Comparison of ENCODE assay signal across 7 cellular contexts in the genomic region with DNA sequence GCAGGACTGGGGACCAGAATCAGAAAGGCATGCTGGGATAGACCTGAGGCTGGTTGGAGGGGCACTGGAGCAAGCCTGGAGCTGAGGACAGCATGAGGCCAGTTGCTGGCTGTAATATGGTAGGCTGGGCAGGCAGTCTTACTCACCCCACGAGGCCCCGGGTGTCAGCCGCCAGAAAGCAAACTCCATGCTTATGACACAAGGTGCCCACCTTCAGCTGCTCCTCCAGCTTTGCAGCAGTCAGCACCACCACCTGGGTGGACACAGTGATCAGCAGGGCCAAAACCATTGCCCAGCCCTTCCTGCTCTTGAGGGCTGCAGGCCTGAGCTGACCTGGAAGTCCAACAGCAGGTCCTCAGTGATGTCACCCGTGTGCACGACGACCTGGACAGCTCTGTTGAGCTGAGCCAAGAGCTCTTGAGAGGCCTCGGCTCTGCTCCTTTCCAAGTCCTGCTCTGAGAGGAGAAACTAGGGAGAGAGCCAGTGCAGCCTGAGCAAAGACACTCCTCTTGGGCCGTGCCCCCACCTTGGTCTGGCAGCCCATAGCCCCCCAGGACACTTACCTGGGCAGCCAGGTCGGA. TPM values are rescaled to one million over a fixed set of nuclear protein-coding genes. Genes with fewer than 3 reads are reported as not detected.
DNase-seq lines count a peak whose midpoint lies in the region; ATAC-seq and TF ChIP-seq lines count a peak whose summit lies in the region.
"Had no signal": no experiment of that assay in that cellular context is flagged by ENCODE, and none has a peak within 500 bp of the region (broad histone marks: within the 10 kb centered on the region; RNA-seq: fewer than 3 reads in every experiment).

No MANE protein-coding gene starts in this region.

- H3K9me3 ChIP-seq in heart left ventricle (no peaks in the 10 kb centered on the region), thymus (ENCODE audit: control insufficient read depth) (no peaks in the 10 kb centered on the region)

- H3K36me3 ChIP-seq in heart left ventricle, result peaks cover 0 to 44% (median 27%) of the 10 kb centered on the region in 9 donors
- peaks cover 30% of the 10 kb centered on the region for H3K36me3 ChIP-seq in thymus (ENCODE audit: control insufficient read depth, insufficient read depth)

- H3K4me3 ChIP-seq in heart left ventricle, result peak overlapping the region; percentile 27 to 80 (median 57)
- H3K4me3 ChIP-seq in thymus (ENCODE audit: low read length), result peak overlapping the region; percentile 61

- no peak for TF ChIP-seq POLR2A in heart left ventricle (IDR thresholded peaks at IDR 0.05)

- peaks cover 44% of the 10 kb centered on the region for H3K4me1 Mint-ChIP-seq in activated CD4-positive, alpha-beta T cell treated with anti-CD3 and anti-CD28 coated beads, Interleukin-2, amount 10 ng/mL, durations not matched to agents 7 days and 5 days

- ATAC-seq in heart left ventricle (peak; percentile 28 to 54 (median 44)), HG02798 (IDR thresholded peaks at IDR 0.05; ENCODE audit: poor library complexity, unreplicated experiment) (no peak)

- no peak for TF ChIP-seq CTCF in heart left ventricle (IDR thresholded peaks at IDR 0.05)

- POLR2A ChIA-PET in activated CD4-positive, alpha-beta T cell treated with anti-CD3 and anti-CD28 coated beads, Interleukin-2, amount 10 ng/mL, durations not matched to agents 7 days and 5 days (lab: Charles Lee), result interaction anchor here (1.0 to 1.2 kb wide), 2 partner anchors 10 to 26 kb away, joined by 3 to 4 read pairs; a partner anchor contains a TSS

- H3K36me3 Mint-ChIP-seq in activated CD4-positive, alpha-beta T cell treated with anti-CD3 and anti-CD28 coated beads, Interleukin-2, amount 10 ng/mL, durations not matched to agents 7 days and 5 days (ENCODE audit: low read depth), result peaks cover 32% of the 10 kb centered on the region

- H3K9me3 Mint-ChIP-seq in activated CD4-positive, alpha-beta T cell treated with anti-CD3 and anti-CD28 coated beads, Interleukin-2, amount 10 ng/mL, durations not matched to agents 7 days and 5 days, result no peaks in the 10 kb centered on the region

- WGBS in heart left ventricle, 4 donors, result 19 to 43% (median 37%) methylated on average over 4 to 9 of the region's 9 CpGs
- WGBS in thymus, result 54% methylated on average over 9 of the region's 9 CpGs

- no peak for DNase-seq in activated CD4-positive, alpha-beta T cell treated with anti-CD3 and anti-CD28 coated beads, Interleukin-2, amount 10 ng/mL, durations not matched to agents 7 days and 5 days
- DNase-seq in activated CD4-positive, alpha-beta T cell treated with anti-CD3 and anti-CD28 coated beads for 48 hours, result no peak
- DNase-seq in heart left ventricle (peak in 1 of 5 donors; percentile 50), HK-2 (ENCODE audit: unreplicated experiment) (no peak)
- DNase-seq: mesendoderm had no signal

- H3K27me3 ChIP-seq in heart left ventricle (no peaks in the 10 kb centered on the region), thymus (ENCODE audit: control insufficient read depth, insufficient read depth) (no peaks in the 10 kb centered on the region)

- H3K4me1 ChIP-seq in heart left ventricle (peaks cover 8 to 34% (median 22%) of the 10 kb centered on the region in 12 donors), thymus (ENCODE audit: control insufficient read depth, insufficient read depth, low read length) (peaks cover 2% of the 10 kb centered on the region)

- CTCF ChIA-PET in activated CD4-positive, alpha-beta T cell treated with anti-CD3 and anti-CD28 coated beads, Interleukin-2, amount 10 ng/mL, durations not matched to agents 7 days and 5 days (lab: Charles Lee), result interaction anchor here (1.0 to 3.2 kb wide), 6 partner anchors 10 to 274 kb away, joined by 3 to 20 read pairs (median 4); a partner anchor contains a TSS

- intact Hi-C loops in heart left ventricle (cut with DNase I), result no loop called here

- H3K27ac Mint-ChIP-seq in activated CD4-positive, alpha-beta T cell treated with anti-CD3 and anti-CD28 coated beads, Interleukin-2, amount 10 ng/mL, durations not matched to agents 7 days and 5 days, result peak overlapping the region; percentile 98

- H3K27me3 Mint-ChIP-seq in activated CD4-positive, alpha-beta T cell treated with anti-CD3 and anti-CD28 coated beads, Interleukin-2, amount 10 ng/mL, durations not matched to agents 7 days and 5 days, result no peaks in the 10 kb centered on the region

- H3K27ac ChIP-seq in heart left ventricle (peak overlapping the region; percentile 71 to 92 (median 82)), thymus (ENCODE audit: low read depth) (peak overlapping the region; percentile 86)

- H3K4me3 Mint-ChIP-seq in activated CD4-positive, alpha-beta T cell treated with anti-CD3 and anti-CD28 coated beads, Interleukin-2, amount 10 ng/mL, durations not matched to agents 7 days and 5 days, result peak overlapping the region; percentile 99

RNA-seq across cellular contexts. Expression of a gene that starts 0.7 kb away (rescaled TPM):
- 100 to 1,000 TPM; 249 to 256 TPM for total RNA-seq in activated CD4-positive, alpha-beta T cell treated with anti-CD3 and anti-CD28 coated beads, Interleukin-2, amount 10 ng/mL, durations not matched to agents 7 days and 5 days
- 10 to 100 TPM; 13.7 to 72.1 (median 22.1) TPM for total RNA-seq in heart left ventricle
- polyA plus RNA-seq in heart left ventricle, result 10 to 100 TPM in 1 of 2 donors, 1 to 10 TPM in 1; 8.5 to 22.8 TPM
- 85.7 TPM for polyA plus RNA-seq in thymus

RNA-seq across cellular contexts. Expression of a gene that starts 9.9 kb away (rescaled TPM):
- total RNA-seq in activated CD4-positive, alpha-beta T cell treated with anti-CD3 and anti-CD28 coated beads, Interleukin-2, amount 10 ng/mL, durations not matched to agents 7 days and 5 days, result under 1 TPM; 0.46 to 0.60 TPM
- total RNA-seq in heart left ventricle, result 1 to 10 TPM; 1.1 to 5.0 (median 3.3) TPM
- polyA plus RNA-seq in heart left ventricle (1 to 10 TPM; 3.0 to 4.2 TPM), thymus (5.2 TPM)

RNA-seq across cellular contexts. Expression of a gene that starts 13.3 kb away (rescaled TPM):
- total RNA-seq in activated CD4-positive, alpha-beta T cell treated with anti-CD3 and anti-CD28 coated beads, Interleukin-2, amount 10 ng/mL, durations not matched to agents 7 days and 5 days, result under 1 TPM in 1 of 2 experiments, not detected in 1; 0.08 TPM
- total RNA-seq in heart left ventricle, result not detected
- polyA plus RNA-seq in heart left ventricle (not detected), thymus (0.18 TPM)

RNA-seq across cellular contexts. Expression of a gene that starts 26.7 kb away (rescaled TPM):
- total RNA-seq in activated CD4-positive, alpha-beta T cell treated with anti-CD3 and anti-CD28 coated beads, Interleukin-2, amount 10 ng/mL, durations not matched to agents 7 days and 5 days, result 10 to 100 TPM; 35.7 to 38.9 TPM
- total RNA-seq in heart left ventricle, result 10 to 100 TPM; 12.6 to 36.6 (median 20.4) TPM
- 10 to 100 TPM in 1 of 2 donors, 1 to 10 TPM in 1; 8.9 to 29.3 TPM for polyA plus RNA-seq in heart left ventricle
- polyA plus RNA-seq in thymus, result 17.2 TPM

RNA-seq across cellular contexts. Expression of a gene that starts 43.4 kb away (rescaled TPM):
- total RNA-seq in activated CD4-positive, alpha-beta T cell treated with anti-CD3 and anti-CD28 coated beads, Interleukin-2, amount 10 ng/mL, durations not matched to agents 7 days and 5 days, result 10 to 100 TPM; 30.9 to 31.0 TPM
- 1 to 10 TPM in 3 of 9 donors, under 1 TPM in 5, not detected in 1; 0.37 to 6.3 (median 0.99) TPM for total RNA-seq in heart left ventricle
- 1 to 10 TPM in 1 of 2 donors, under 1 TPM in 1; 0.72 to 1.3 TPM for polyA plus RNA-seq in heart left ventricle
- polyA plus RNA-seq in thymus, result 2.4 TPM
